ENCODE assay signal across 35 cellular contexts in the genomic region with DNA sequence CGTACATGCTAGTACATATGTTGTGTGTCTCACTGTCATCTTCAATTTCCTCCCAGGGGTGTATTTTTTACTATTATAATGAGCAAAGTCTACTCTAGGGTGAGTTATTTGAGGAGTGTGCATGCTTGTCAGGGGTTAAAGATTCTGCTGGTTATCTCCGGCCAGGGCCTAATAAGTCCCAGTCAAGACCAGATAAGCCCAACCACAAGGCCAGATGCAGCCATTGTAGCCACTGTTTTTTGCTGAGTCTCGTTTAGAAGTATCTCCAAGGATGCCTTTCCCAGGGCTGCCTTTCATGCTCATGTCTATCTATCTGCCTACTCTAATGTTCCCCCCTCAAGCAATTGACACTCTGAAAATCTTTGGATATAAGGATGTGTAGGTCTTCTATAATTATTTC.
"Had no signal": no experiment of that assay in that cellular context is flagged by ENCODE, and none has a peak within 500 bp of the region (broad histone marks: within the 10 kb centered on the region; RNA-seq: fewer than 3 reads in every experiment).

No MANE protein-coding gene starts in this region.

- H3K27ac Mint-ChIP-seq: activated B cell treated with CpG ODN at 0.5 μM for 24 hours; activated CD4-positive, alpha-beta memory T cell treated with anti-CD3 and anti-CD28 coated beads for 36 hours; activated CD4-positive, alpha-beta T cell treated with anti-CD3 and anti-CD28 coated beads, Interleukin-2, amount 10 ng/mL, durations not matched to agents 24 days and 14 days; activated CD8-positive, alpha-beta T cell treated with anti-CD3 and anti-CD28 coated beads for 36 hours; activated naive CD4-positive, alpha-beta T cell treated with anti-CD3 and anti-CD28 coated beads for 36 hours; activated naive CD4-positive, alpha-beta T cell treated with anti-CD3 and anti-CD28 coated beads, Interleukin-2, amount 50 U/mL, for 72 hours; activated naive CD8-positive, alpha-beta T cell treated with anti-CD3 and anti-CD28 coated beads for 36 hours; activated T-cell treated with anti-CD3 and anti-CD28 coated beads, Interleukin-2, amount 50 U/mL, for 72 hours; activated T-helper 1 cell treated with anti-CD3 and anti-CD28 coated beads, Interleukin-12 subunit alpha, Interleukin-12 subunit beta, Interleukin-2, Interleukin-4 antibody, amounts not matched to agents 30 ng/mL and 10 ng/mL and 1 ng/mL, durations not matched to agents 14 hours and 24 hours and 36 hours; activated T-helper 17 cell treated with anti-CD3 and anti-CD28 coated beads, Interleukin-2, amount 50 U/mL, for 72 hours; T-helper 1 cell treated with Interleukin-12 subunit alpha and Interleukin-12 subunit beta and Interleukin-4 antibody, amounts not matched to agents 30 μg/mL and 1 μg/mL, for 36 hours; T-helper 2 cell treated with Interferon-gamma antibody and Interleukin-4, amounts not matched to agents 5 μg/mL and 100 μg/mL, for 36 hours had no signal

- H3K4me3 Mint-ChIP-seq: activated B cell treated with CpG ODN at 0.5 μM for 24 hours; activated CD4-positive, alpha-beta memory T cell treated with anti-CD3 and anti-CD28 coated beads for 36 hours; activated CD4-positive, alpha-beta T cell treated with anti-CD3 and anti-CD28 coated beads, Interleukin-2, amount 10 ng/mL, durations not matched to agents 24 days and 14 days; activated CD8-positive, alpha-beta T cell treated with anti-CD3 and anti-CD28 coated beads for 36 hours; activated naive CD4-positive, alpha-beta T cell treated with anti-CD3 and anti-CD28 coated beads for 36 hours; activated naive CD8-positive, alpha-beta T cell treated with anti-CD3 and anti-CD28 coated beads for 36 hours; activated T-cell treated with anti-CD3 and anti-CD28 coated beads, Interleukin-2, amount 50 U/mL, for 4 hours; activated T-cell treated with anti-CD3 and anti-CD28 coated beads, Interleukin-2, amount 50 U/mL, for 72 hours; activated T-helper 1 cell treated with anti-CD3 and anti-CD28 coated beads, Interleukin-12 subunit alpha, Interleukin-12 subunit beta, Interleukin-2, Interleukin-4 antibody, amounts not matched to agents 30 ng/mL and 10 ng/mL and 1 ng/mL, durations not matched to agents 14 hours and 24 hours and 36 hours; activated T-helper 17 cell treated with anti-CD3 and anti-CD28 coated beads, Interleukin-2, amount 50 U/mL, for 72 hours; T-helper 1 cell treated with Interleukin-12 subunit alpha and Interleukin-12 subunit beta and Interleukin-4 antibody, amounts not matched to agents 30 μg/mL and 1 μg/mL, for 36 hours; T-helper 2 cell treated with Interferon-gamma antibody and Interleukin-4, amounts not matched to agents 5 μg/mL and 100 μg/mL, for 36 hours had no signal

- H3K4me1 ChIP-seq: adrenal gland, body of pancreas, breast epithelium had no signal

- DNase-seq: activated B cell treated with CpG ODN at 0.5 μM for 24 hours; activated CD4-positive, alpha-beta memory T cell treated with anti-CD3 and anti-CD28 coated beads for 36 hours; activated CD4-positive, alpha-beta T cell treated with anti-CD3 and anti-CD28 coated beads for 4 hours; activated CD4-positive, alpha-beta T cell treated with anti-CD3 and anti-CD28 coated beads, Interleukin-2, amount 10 ng/mL, durations not matched to agents 24 days and 14 days; activated CD4-positive, alpha-beta T cell treated with anti-CD3 and anti-CD28 coated beads, Interleukin-2, amount 50 U/mL, for 1 hour; activated CD4-positive, alpha-beta T cell treated with anti-CD3 and anti-CD28 coated beads, Interleukin-2, amount 50 U/mL, for 4 hours; activated CD4-positive, CD25-positive, alpha-beta regulatory T cell treated with anti-CD3 and anti-CD28 coated beads, Interleukin-2, amount 50 U/mL, for 72 hours; activated CD8-positive, alpha-beta memory T cell treated with anti-CD3 and anti-CD28 coated beads, Interleukin-2, amount 50 U/mL, for 4 hours; activated CD8-positive, alpha-beta T cell treated with anti-CD3 and anti-CD28 coated beads for 36 hours; activated effector memory CD4-positive, alpha-beta T cell treated with anti-CD3 and anti-CD28 coated beads, Interleukin-2, amount 50 U/mL, for 16 hours; activated gamma-delta T cell treated with Interleukin-2 at 50 U/mL for 16 hours; activated naive CD4-positive, alpha-beta T cell; activated naive CD4-positive, alpha-beta T cell treated with anti-CD3 and anti-CD28 coated beads for 36 hours; activated naive CD4-positive, alpha-beta T cell treated with anti-CD3 and anti-CD28 coated beads, Interleukin-2, amount 50 U/mL, for 16 hours; activated naive CD8-positive, alpha-beta T cell treated with anti-CD3 and anti-CD28 coated beads for 36 hours; activated T-cell treated with anti-CD3 and anti-CD28 coated beads for 4 hours; activated T-cell treated with anti-CD3 and anti-CD28 coated beads, Interleukin-2, amount 50 U/mL, for 1 hour; activated T-cell treated with anti-CD3 and anti-CD28 coated beads, Interleukin-2, amount 50 U/mL, for 4 hours; activated T-cell treated with anti-CD3 and anti-CD28 coated beads, Interleukin-2, amount 50 U/mL, for 72 hours; adrenal gland; amniotic stem cell; aorta; body of pancreas; brain microvascular endothelial cell; central memory CD4-positive, alpha-beta T cell; T-helper 1 cell; T-helper 2 cell; T-helper 9 cell had no signal

- ATAC-seq: activated CD8-positive, alpha-beta T cell treated with anti-CD3 and anti-CD28 coated beads for 36 hours; activated naive CD4-positive, alpha-beta T cell treated with anti-CD3 and anti-CD28 coated beads, Interleukin-2, amount 50 U/mL, for 72 hours; activated T-cell treated with anti-CD3 and anti-CD28 coated beads, Interleukin-2, amount 50 U/mL, for 4 hours; activated T-cell treated with anti-CD3 and anti-CD28 coated beads, Interleukin-2, amount 50 U/mL, for 72 hours; activated T-helper 17 cell treated with anti-CD3 and anti-CD28 coated beads, Interleukin-2, amount 50 U/mL, for 72 hours; body of pancreas had no signal

- H3K27ac ChIP-seq: adrenal gland, body of pancreas, brain microvascular endothelial cell, breast epithelium, VCaP had no signal

- H3K36me3 Mint-ChIP-seq: activated CD4-positive, alpha-beta memory T cell treated with anti-CD3 and anti-CD28 coated beads for 36 hours; activated naive CD8-positive, alpha-beta T cell treated with anti-CD3 and anti-CD28 coated beads for 36 hours had no signal

- H3K4me1 Mint-ChIP-seq: activated B cell treated with CpG ODN at 0.5 μM for 24 hours; activated CD4-positive, alpha-beta T cell treated with anti-CD3 and anti-CD28 coated beads, Interleukin-2, amount 10 ng/mL, durations not matched to agents 24 days and 14 days; activated naive CD8-positive, alpha-beta T cell treated with anti-CD3 and anti-CD28 coated beads for 36 hours; activated T-helper 17 cell treated with anti-CD3 and anti-CD28 coated beads, Interleukin-2, amount 50 U/mL, for 72 hours had no signal

- H3K9me3 Mint-ChIP-seq: activated CD4-positive, alpha-beta memory T cell treated with anti-CD3 and anti-CD28 coated beads for 36 hours; activated T-cell treated with anti-CD3 and anti-CD28 coated beads, Interleukin-2, amount 50 U/mL, for 4 hours; activated T-helper 17 cell treated with anti-CD3 and anti-CD28 coated beads, Interleukin-2, amount 50 U/mL, for 72 hours had no signal

- H3K36me3 ChIP-seq: adrenal gland, brain microvascular endothelial cell, breast epithelium had no signal

- H3K27me3 Mint-ChIP-seq: activated B cell treated with CpG ODN at 0.5 μM for 24 hours; activated CD4-positive, alpha-beta memory T cell treated with anti-CD3 and anti-CD28 coated beads for 36 hours; activated CD4-positive, alpha-beta T cell treated with anti-CD3 and anti-CD28 coated beads, Interleukin-2, amount 10 ng/mL, durations not matched to agents 24 days and 14 days; activated CD8-positive, alpha-beta T cell treated with anti-CD3 and anti-CD28 coated beads for 36 hours; activated naive CD8-positive, alpha-beta T cell treated with anti-CD3 and anti-CD28 coated beads for 36 hours; activated T-helper 17 cell treated with anti-CD3 and anti-CD28 coated beads, Interleukin-2, amount 50 U/mL, for 72 hours had no signal

- H3K4me3 ChIP-seq: adrenal gland, body of pancreas, breast epithelium had no signal

- H3K9me3 ChIP-seq: adrenal gland, body of pancreas had no signal

- H3K27me3 ChIP-seq: adrenal gland, body of pancreas, brain microvascular endothelial cell, breast epithelium had no signal
